28 cellular contexts compared by ENCODE assay signal in genomic region chr4:176272799-176273198, GRCh38. TPM values are rescaled to one million over a fixed set of nuclear protein-coding genes. Genes with fewer than 3 reads are reported as not detected.
"Had no signal": no experiment of that assay in that cellular context is flagged by ENCODE, and none has a peak within 500 bp of the region (broad histone marks: within the 10 kb centered on the region; RNA-seq: fewer than 3 reads in every experiment).

No MANE protein-coding gene starts in this region.

- H2AFZ ChIP-seq: neural progenitor cell had no signal

- H3K4me2 ChIP-seq: neural progenitor cell had no signal

- DNase-seq: activated CD4-positive, alpha-beta memory T cell treated with anti-CD3 and anti-CD28 coated beads for 36 hours; activated CD4-positive, alpha-beta T cell treated with anti-CD3 and anti-CD28 coated beads, Interleukin-2, amount 10 ng/mL, durations not matched to agents 24 days and 14 days; activated CD4-positive, CD25-positive, alpha-beta regulatory T cell treated with anti-CD3 and anti-CD28 coated beads, Interleukin-2, amount 50 U/mL, for 72 hours; activated CD8-positive, alpha-beta memory T cell treated with anti-CD3 and anti-CD28 coated beads, Interleukin-2, amount 50 U/mL, for 4 hours; activated gamma-delta T cell; activated naive CD4-positive, alpha-beta T cell treated with anti-CD3 and anti-CD28 coated beads, Interleukin-2, amount 10 ng/mL, durations not matched to agents 7 days and 5 days; activated naive CD8-positive, alpha-beta T cell treated with anti-CD3 and anti-CD28 coated beads, Interleukin-2, amount 10 ng/mL, durations not matched to agents 7 days and 5 days; activated T-cell treated with anti-CD3 and anti-CD28 coated beads, Interleukin-2, amount 50 U/mL, for 24 hours; amniotic stem cell; caudate nucleus; endodermal cell; glutamatergic neuron; left ventricle myocardium superior; natural killer cell; occipital lobe; right cardiac atrium; stimulated activated CD4-positive, alpha-beta T cell treated with anti-CD3 and anti-CD28 coated beads, Interleukin-2, amount 100 ng/mL, for 48 hours; stimulated activated naive CD4-positive, alpha-beta T cell treated with Interleukin-2 at 50 U/mL for 16 hours; T-helper 9 cell; transverse colon; WERI-Rb-1 had no signal

- H3K27me3 ChIP-seq: neural progenitor cell, transverse colon had no signal

- H3K36me3 ChIP-seq: neural progenitor cell, transverse colon, WERI-Rb-1 had no signal

- H3K27me3 Mint-ChIP-seq: activated naive CD4-positive, alpha-beta T cell treated with anti-CD3 and anti-CD28 coated beads, Interleukin-2, amount 10 ng/mL, durations not matched to agents 7 days and 5 days had no signal

- H3K27ac ChIP-seq: neural progenitor cell, transverse colon, WERI-Rb-1 had no signal

- H3K9ac ChIP-seq: neural progenitor cell had no signal

- H3K4me3 Mint-ChIP-seq: activated CD4-positive, alpha-beta memory T cell treated with anti-CD3 and anti-CD28 coated beads for 36 hours; activated CD4-positive, alpha-beta T cell treated with anti-CD3 and anti-CD28 coated beads, Interleukin-2, amount 10 ng/mL, durations not matched to agents 24 days and 14 days; activated naive CD4-positive, alpha-beta T cell treated with anti-CD3 and anti-CD28 coated beads, Interleukin-2, amount 10 ng/mL, durations not matched to agents 7 days and 5 days; activated naive CD8-positive, alpha-beta T cell treated with anti-CD3 and anti-CD28 coated beads, Interleukin-2, amount 10 ng/mL, durations not matched to agents 7 days and 5 days; activated T-cell treated with anti-CD3 and anti-CD28 coated beads, Interleukin-2, amount 50 U/mL, for 24 hours; dendritic cell treated with granulocyte-macrophage colony-stimulating factor and Interleukin-4, amounts not matched to agents 40 ng/mL and 50 ng/mL, for 4 days; endodermal cell; mesothelial cell of epicardium; natural killer cell; neural progenitor cell; T-helper 1 cell treated with Interleukin-12 subunit alpha and Interleukin-12 subunit beta and Interleukin-4 antibody, amounts not matched to agents 30 μg/mL and 1 μg/mL, for 36 hours had no signal

- H3K4me3 ChIP-seq: neural progenitor cell, transverse colon had no signal

- H3K9me3 Mint-ChIP-seq: activated CD4-positive, alpha-beta memory T cell treated with anti-CD3 and anti-CD28 coated beads for 36 hours; activated CD4-positive, alpha-beta T cell treated with anti-CD3 and anti-CD28 coated beads, Interleukin-2, amount 10 ng/mL, durations not matched to agents 24 days and 14 days; activated naive CD4-positive, alpha-beta T cell treated with anti-CD3 and anti-CD28 coated beads, Interleukin-2, amount 10 ng/mL, durations not matched to agents 7 days and 5 days; activated naive CD8-positive, alpha-beta T cell treated with anti-CD3 and anti-CD28 coated beads, Interleukin-2, amount 10 ng/mL, durations not matched to agents 7 days and 5 days; activated T-cell treated with anti-CD3 and anti-CD28 coated beads, Interleukin-2, amount 50 U/mL, for 24 hours; dendritic cell treated with granulocyte-macrophage colony-stimulating factor and Interleukin-4, amounts not matched to agents 40 ng/mL and 50 ng/mL, for 4 days; endodermal cell; mesothelial cell of epicardium; natural killer cell; neural progenitor cell; T-helper 1 cell treated with Interleukin-12 subunit alpha and Interleukin-12 subunit beta and Interleukin-4 antibody, amounts not matched to agents 30 μg/mL and 1 μg/mL, for 36 hours had no signal

- H3K4me1 Mint-ChIP-seq: activated CD4-positive, alpha-beta T cell treated with anti-CD3 and anti-CD28 coated beads, Interleukin-2, amount 10 ng/mL, durations not matched to agents 24 days and 14 days; activated naive CD4-positive, alpha-beta T cell treated with anti-CD3 and anti-CD28 coated beads, Interleukin-2, amount 10 ng/mL, durations not matched to agents 7 days and 5 days; activated naive CD8-positive, alpha-beta T cell treated with anti-CD3 and anti-CD28 coated beads, Interleukin-2, amount 10 ng/mL, durations not matched to agents 7 days and 5 days; natural killer cell had no signal

- H3K9me3 ChIP-seq: transverse colon had no signal

- H3K4me1 ChIP-seq: neural progenitor cell had no signal

- H3K36me3 Mint-ChIP-seq: activated CD4-positive, alpha-beta memory T cell treated with anti-CD3 and anti-CD28 coated beads for 36 hours; activated naive CD4-positive, alpha-beta T cell treated with anti-CD3 and anti-CD28 coated beads, Interleukin-2, amount 10 ng/mL, durations not matched to agents 7 days and 5 days; activated naive CD8-positive, alpha-beta T cell treated with anti-CD3 and anti-CD28 coated beads, Interleukin-2, amount 10 ng/mL, durations not matched to agents 7 days and 5 days; mesothelial cell of epicardium; natural killer cell; neural progenitor cell had no signal

- H3K27ac Mint-ChIP-seq: activated CD4-positive, alpha-beta memory T cell treated with anti-CD3 and anti-CD28 coated beads for 36 hours; activated CD4-positive, alpha-beta T cell treated with anti-CD3 and anti-CD28 coated beads, Interleukin-2, amount 10 ng/mL, durations not matched to agents 24 days and 14 days; activated naive CD4-positive, alpha-beta T cell treated with anti-CD3 and anti-CD28 coated beads, Interleukin-2, amount 10 ng/mL, durations not matched to agents 7 days and 5 days; activated naive CD8-positive, alpha-beta T cell treated with anti-CD3 and anti-CD28 coated beads, Interleukin-2, amount 10 ng/mL, durations not matched to agents 7 days and 5 days; activated T-cell treated with anti-CD3 and anti-CD28 coated beads, Interleukin-2, amount 50 U/mL, for 24 hours; dendritic cell treated with granulocyte-macrophage colony-stimulating factor and Interleukin-4, amounts not matched to agents 40 ng/mL and 50 ng/mL, for 4 days; mesothelial cell of epicardium; natural killer cell; neural progenitor cell; T-helper 1 cell treated with Interleukin-12 subunit alpha and Interleukin-12 subunit beta and Interleukin-4 antibody, amounts not matched to agents 30 μg/mL and 1 μg/mL, for 36 hours had no signal

- ATAC-seq: esophagus mucosa, left ventricle myocardium superior, natural killer cell, right cardiac atrium had no signal

RNA-seq across cellular contexts. Expression of gene ASB5, which starts 3.8 kb away (rescaled TPM):
- total RNA-seq: activated CD4-positive, alpha-beta memory T cell treated with anti-CD3 and anti-CD28 coated beads for 36 hours; activated CD4-positive, alpha-beta T cell treated with anti-CD3 and anti-CD28 coated beads, Interleukin-2, amount 10 ng/mL, durations not matched to agents 24 days and 14 days; activated CD8-positive, alpha-beta memory T cell treated with anti-CD3 and anti-CD28 coated beads for 36 hours; activated naive CD8-positive, alpha-beta T cell treated with anti-CD3 and anti-CD28 coated beads, Interleukin-2, amount 10 ng/mL, durations not matched to agents 7 days and 5 days; lung microvascular endothelial cell; mesothelial cell of epicardium; natural killer cell had no signal
